28 cellular contexts compared by ENCODE assay signal in genomic region chr6:125564941-125565340, GRCh38.
"Had no signal": no experiment of that assay in that cellular context is flagged by ENCODE, and none has a peak within 500 bp of the region (broad histone marks: within the 10 kb centered on the region; RNA-seq: fewer than 3 reads in every experiment).

No MANE protein-coding gene starts in this region.

- H3K9me3 Mint-ChIP-seq: activated B cell treated with CpG ODN at 0.5 μM for 24 hours; activated CD4-positive, alpha-beta memory T cell treated with anti-CD3 and anti-CD28 coated beads, Interleukin-2, amount 10 ng/mL, durations not matched to agents 7 days and 5 days; activated naive CD4-positive, alpha-beta T cell treated with anti-CD3 and anti-CD28 coated beads, Interleukin-2, amount 10 ng/mL, durations not matched to agents 7 days and 5 days; activated naive CD8-positive, alpha-beta T cell treated with anti-CD3 and anti-CD28 coated beads, Interleukin-2, amount 50 U/mL, for 24 hours; brain had no signal

- ATAC-seq: activated CD8-positive, alpha-beta memory T cell treated with anti-CD3 and anti-CD28 coated beads, Interleukin-2, amount 10 ng/mL, durations not matched to agents 7 days and 5 days; activated naive CD8-positive, alpha-beta T cell treated with anti-CD3 and anti-CD28 coated beads, Interleukin-2, amount 50 U/mL, for 24 hours; PC-3 had no signal

- H3K36me3 Mint-ChIP-seq: activated CD8-positive, alpha-beta memory T cell treated with anti-CD3 and anti-CD28 coated beads, Interleukin-2, amount 10 ng/mL, durations not matched to agents 7 days and 5 days; activated naive CD4-positive, alpha-beta T cell treated with anti-CD3 and anti-CD28 coated beads, Interleukin-2, amount 10 ng/mL, durations not matched to agents 7 days and 5 days; activated naive CD8-positive, alpha-beta T cell; brain had no signal

- H3K4me3 Mint-ChIP-seq: activated B cell treated with CpG ODN at 0.5 μM for 24 hours; activated CD4-positive, alpha-beta memory T cell treated with anti-CD3 and anti-CD28 coated beads, Interleukin-2, amount 10 ng/mL, durations not matched to agents 7 days and 5 days; activated CD8-positive, alpha-beta memory T cell treated with anti-CD3 and anti-CD28 coated beads, Interleukin-2, amount 10 ng/mL, durations not matched to agents 7 days and 5 days; activated naive CD4-positive, alpha-beta T cell treated with anti-CD3 and anti-CD28 coated beads, Interleukin-2, amount 10 ng/mL, durations not matched to agents 7 days and 5 days; activated naive CD8-positive, alpha-beta T cell; activated naive CD8-positive, alpha-beta T cell treated with anti-CD3 and anti-CD28 coated beads, Interleukin-2, amount 50 U/mL, for 24 hours; brain had no signal

- H3K4me1 Mint-ChIP-seq: activated B cell treated with CpG ODN at 0.5 μM for 24 hours; activated CD4-positive, alpha-beta memory T cell treated with anti-CD3 and anti-CD28 coated beads, Interleukin-2, amount 10 ng/mL, durations not matched to agents 7 days and 5 days; activated CD8-positive, alpha-beta memory T cell treated with anti-CD3 and anti-CD28 coated beads, Interleukin-2, amount 10 ng/mL, durations not matched to agents 7 days and 5 days; activated naive CD4-positive, alpha-beta T cell treated with anti-CD3 and anti-CD28 coated beads, Interleukin-2, amount 10 ng/mL, durations not matched to agents 7 days and 5 days; activated naive CD8-positive, alpha-beta T cell treated with anti-CD3 and anti-CD28 coated beads, Interleukin-2, amount 50 U/mL, for 24 hours had no signal

- DNase-seq: activated B cell treated with CpG ODN at 0.5 μM for 24 hours; activated CD4-positive, alpha-beta memory T cell treated with anti-CD3 and anti-CD28 coated beads, Interleukin-2, amount 10 ng/mL, durations not matched to agents 7 days and 5 days; activated CD4-positive, alpha-beta T cell treated with anti-CD3 and anti-CD28 coated beads for 1 hour; activated CD4-positive, alpha-beta T cell treated with anti-CD3 and anti-CD28 coated beads for 48 hours; activated CD8-positive, alpha-beta memory T cell treated with anti-CD3 and anti-CD28 coated beads for 24 hours; activated CD8-positive, alpha-beta memory T cell treated with anti-CD3 and anti-CD28 coated beads, Interleukin-2, amount 10 ng/mL, durations not matched to agents 7 days and 5 days; activated CD8-positive, alpha-beta memory T cell treated with anti-CD3 and anti-CD28 coated beads, Interleukin-2, amount 50 U/mL, for 48 hours; activated effector memory CD4-positive, alpha-beta T cell treated with Interleukin-2 at 50 U/mL for 16 hours; activated naive CD4-positive, alpha-beta T cell treated with anti-CD3 and anti-CD28 coated beads, Interleukin-2, amount 10 ng/mL, durations not matched to agents 7 days and 5 days; activated naive CD8-positive, alpha-beta T cell treated with anti-CD3 and anti-CD28 coated beads, Interleukin-2, amount 50 U/mL, for 24 hours; activated T-cell treated with anti-CD3 and anti-CD28 coated beads, Interleukin-2, amount 50 U/mL, for 48 hours; anterior cingulate cortex; caudate nucleus; Karpas-422; KBM-7; NCI-H1105; NCI-H1417 treated with DMSO at 0.1 percent for 48 hours; NCI-H1694; NCI-H1930; NCI-H2081 treated with DMSO at 0.1 percent for 48 hours; NCI-H226; NCI-H446 treated with DMSO at 0.1 percent for 48 hours; NCI-H524; NCI-H69; PC-3; Right ventricle myocardium superior had no signal

- H3K27ac Mint-ChIP-seq: activated B cell treated with CpG ODN at 0.5 μM for 24 hours; activated CD4-positive, alpha-beta memory T cell treated with anti-CD3 and anti-CD28 coated beads, Interleukin-2, amount 10 ng/mL, durations not matched to agents 7 days and 5 days; activated CD8-positive, alpha-beta memory T cell treated with anti-CD3 and anti-CD28 coated beads, Interleukin-2, amount 10 ng/mL, durations not matched to agents 7 days and 5 days; activated naive CD4-positive, alpha-beta T cell treated with anti-CD3 and anti-CD28 coated beads, Interleukin-2, amount 10 ng/mL, durations not matched to agents 7 days and 5 days; activated naive CD8-positive, alpha-beta T cell; activated naive CD8-positive, alpha-beta T cell treated with anti-CD3 and anti-CD28 coated beads, Interleukin-2, amount 50 U/mL, for 24 hours; brain had no signal
